Comparison of ENCODE assay signal across 2 cellular contexts in genomic region chr5:170390472-170390871, GRCh38.
TF ChIP-seq lines count a peak whose summit lies in the region.

No MANE protein-coding gene starts in this region.

TF ChIP-seq in GM23338, 12 proteins besides CTCF, POLR2A, EP300 and RAD21:
- TF ChIP-seq ZNF331 (CRISPR knock-in tag; IDR thresholded peaks at IDR 0.05; ENCODE audit: low read depth), result no peak
- TF ChIP-seq CREB1 (CRISPR knock-in tag; IDR thresholded peaks at IDR 0.05; ENCODE audit: low read depth), result no peak
- TF ChIP-seq NANOG (IDR thresholded peaks at IDR 0.05; ENCODE audit: borderline replicate concordance), result no peak
- no peak for TF ChIP-seq JUNB (IDR thresholded peaks at IDR 0.05; ENCODE audit: unreplicated experiment)
- no peak for TF ChIP-seq REST (IDR thresholded peaks at IDR 0.05; ENCODE audit: unreplicated experiment)
- no peak for TF ChIP-seq POLR2AphosphoS5 (IDR thresholded peaks at IDR 0.05; ENCODE audit: low read depth)

TF ChIP-seq in H1, 55 proteins besides CTCF, POLR2A, EP300 and RAD21:
- no peak for TF ChIP-seq CEBPB (IDR thresholded peaks at IDR 0.05; ENCODE audit: low read depth, low read length)
- no peak for TF ChIP-seq RBBP5 (IDR thresholded peaks at IDR 0.05; ENCODE audit: borderline replicate concordance, low read depth, low read length)
- TF ChIP-seq RNF2 (IDR thresholded peaks at IDR 0.05; ENCODE audit: borderline replicate concordance, low read depth, low read length, missing control alignments, poor library complexity, severe bottlenecking), result no peak
- TF ChIP-seq MAFK (IDR thresholded peaks at IDR 0.05; ENCODE audit: low read depth, low read length), result no peak
- TF ChIP-seq KDM5A (IDR thresholded peaks at IDR 0.05; ENCODE audit: low read length), result no peak
- no peak for TF ChIP-seq SP1 (IDR thresholded peaks at IDR 0.05; ENCODE audit: low read depth, low read length)
- no peak for TF ChIP-seq POU5F1 (IDR thresholded peaks at IDR 0.05; ENCODE audit: low read depth, low read length)
- TF ChIP-seq SUZ12 (IDR thresholded peaks at IDR 0.05; ENCODE audit: low read length), result no peak
- no peak for TF ChIP-seq JUN (IDR thresholded peaks at IDR 0.05; ENCODE audit: low read depth, low read length)
- no peak for TF ChIP-seq CBX8 (IDR thresholded peaks at IDR 0.05; ENCODE audit: borderline replicate concordance, low read depth, low read length)
TF ChIP-seq in H1: peak in this region for 0.
